Comparison of ENCODE assay signal across 20 cellular contexts in genomic region chr15:55234800-55235104, GRCh38. TPM values are rescaled to one million over a fixed set of nuclear protein-coding genes. Genes with fewer than 3 reads are reported as not detected.
DNase-seq lines count a peak whose midpoint lies in the region; ATAC-seq and TF ChIP-seq lines count a peak whose summit lies in the region.
"Had no signal": no experiment of that assay in that cellular context is flagged by ENCODE, and none has a peak within 500 bp of the region (broad histone marks: within the 10 kb centered on the region; RNA-seq: fewer than 3 reads in every experiment).

No MANE protein-coding gene starts in this region.

- H3K9me3 ChIP-seq in hepatocyte (ENCODE audit: low read depth) (no peaks in the 10 kb centered on the region), lower lobe of right lung (no peaks in the 10 kb centered on the region)
- H3K9me3 ChIP-seq: BE2C had no signal

- H3K27ac Mint-ChIP-seq in activated CD4-positive, alpha-beta memory T cell treated with anti-CD3 and anti-CD28 coated beads for 36 hours: peak overlapping the region; percentile 36
- no peak overlapping the region for H3K27ac Mint-ChIP-seq in activated CD4-positive, alpha-beta memory T cell treated with anti-CD3 and anti-CD28 coated beads, Interleukin-2, amount 10 ng/mL, durations not matched to agents 7 days and 5 days
- no peak overlapping the region for H3K27ac Mint-ChIP-seq in stimulated activated naive CD8-positive, alpha-beta T cell treated with anti-CD3 and anti-CD28 coated beads, Interleukin-15, Interleukin-2, amounts not matched to agents 100 ng/mL and 50 ng/mL, for 24 hours
- H3K27ac Mint-ChIP-seq in stimulated activated naive CD8-positive, alpha-beta T cell treated with anti-CD3 and anti-CD28 coated beads, Interleukin-15, amount 100 ng/mL, for 72 hours: no peak overlapping the region
- H3K27ac Mint-ChIP-seq: CD4-positive, CD25-positive, alpha-beta regulatory T cell; H9; IgD-negative memory B cell had no signal

- peaks cover 5% of the 10 kb centered on the region for H3K79me2 ChIP-seq in hepatocyte

- H3K36me3 ChIP-seq in hepatocyte (replicated peaks; ENCODE audit: insufficient read depth, low read depth): no peaks in the 10 kb centered on the region
- peaks cover 15% of the 10 kb centered on the region for H3K36me3 ChIP-seq in lower lobe of right lung
- H3K36me3 ChIP-seq: BE2C had no signal

- no peak overlapping the region for H3K4me3 Mint-ChIP-seq in activated CD4-positive, alpha-beta memory T cell treated with anti-CD3 and anti-CD28 coated beads for 36 hours
- no peak overlapping the region for H3K4me3 Mint-ChIP-seq in activated CD4-positive, alpha-beta memory T cell treated with anti-CD3 and anti-CD28 coated beads, Interleukin-2, amount 10 ng/mL, durations not matched to agents 7 days and 5 days
- H3K4me3 Mint-ChIP-seq in stimulated activated naive CD8-positive, alpha-beta T cell treated with anti-CD3 and anti-CD28 coated beads, Interleukin-15, Interleukin-2, amounts not matched to agents 100 ng/mL and 50 ng/mL, for 24 hours: peak overlapping the region; percentile 14
- no peak overlapping the region for H3K4me3 Mint-ChIP-seq in stimulated activated naive CD8-positive, alpha-beta T cell treated with anti-CD3 and anti-CD28 coated beads, Interleukin-15, amount 100 ng/mL, for 72 hours
- H3K4me3 Mint-ChIP-seq: CD4-positive, CD25-positive, alpha-beta regulatory T cell; CD8-positive, alpha-beta memory T cell; H9; IgD-negative memory B cell had no signal

- peak overlapping the region; percentile 44 for H3K4me2 ChIP-seq in hepatocyte

- no peaks in the 10 kb centered on the region for H4K20me1 ChIP-seq in hepatocyte (ENCODE audit: insufficient read depth, poor library complexity, severe bottlenecking)

- no peak overlapping the region for H2AFZ ChIP-seq in hepatocyte

- 97% methylated on average over 1 of the region's 1 CpG for WGBS in hepatocyte (ENCODE audit: low lambda C conversion rate, missing lambda C conversion rate)

- no peak for ATAC-seq in stimulated activated naive CD8-positive, alpha-beta T cell treated with anti-CD3 and anti-CD28 coated beads, Interleukin-15, amount 100 ng/mL, for 72 hours
- ATAC-seq in omental fat pad (ENCODE audit: low FRiP score) (no peak), GM21737 (IDR thresholded peaks at IDR 0.05; ENCODE audit: unreplicated experiment) (no peak), lower lobe of right lung (no peak)

- no peaks in the 10 kb centered on the region for H3K9me2 ChIP-seq in hepatocyte (replicated peaks; ENCODE audit: insufficient read depth)

- POLR2A ChIA-PET in activated CD4-positive, alpha-beta memory T cell treated with anti-CD3 and anti-CD28 coated beads for 36 hours (lab: Charles Lee): no interaction called here
- POLR2A ChIA-PET in activated CD4-positive, alpha-beta memory T cell treated with anti-CD3 and anti-CD28 coated beads, Interleukin-2, amount 10 ng/mL, durations not matched to agents 7 days and 5 days (lab: Charles Lee): no interaction called here

- no peak for TF ChIP-seq CTCF in hepatocyte (IDR thresholded peaks at IDR 0.05; ENCODE audit: poor library complexity)
- TF ChIP-seq CTCF in omental fat pad (IDR thresholded peaks at IDR 0.05): no peak
- TF ChIP-seq CTCF in lower lobe of right lung (IDR thresholded peaks at IDR 0.05): no peak

- intact Hi-C loops in activated CD4-positive, alpha-beta memory T cell treated with anti-CD3 and anti-CD28 coated beads for 36 hours (cut with micrococcal nuclease): no loop called here
- intact Hi-C loops in lower lobe of right lung (cut with DNase I): no loop called here

- H3K4me3 ChIP-seq in hepatocyte (no peak overlapping the region), lower lobe of right lung (no peak overlapping the region)

- H3K27me3 Mint-ChIP-seq in activated CD4-positive, alpha-beta memory T cell treated with anti-CD3 and anti-CD28 coated beads for 36 hours: no peaks in the 10 kb centered on the region
- H3K27me3 Mint-ChIP-seq in activated CD4-positive, alpha-beta memory T cell treated with anti-CD3 and anti-CD28 coated beads, Interleukin-2, amount 10 ng/mL, durations not matched to agents 7 days and 5 days: no peaks in the 10 kb centered on the region
- no peaks in the 10 kb centered on the region for H3K27me3 Mint-ChIP-seq in stimulated activated naive CD8-positive, alpha-beta T cell treated with anti-CD3 and anti-CD28 coated beads, Interleukin-15, Interleukin-2, amounts not matched to agents 100 ng/mL and 50 ng/mL, for 24 hours
- no peaks in the 10 kb centered on the region for H3K27me3 Mint-ChIP-seq in stimulated activated naive CD8-positive, alpha-beta T cell treated with anti-CD3 and anti-CD28 coated beads, Interleukin-15, amount 100 ng/mL, for 72 hours
- H3K27me3 Mint-ChIP-seq: CD4-positive, CD25-positive, alpha-beta regulatory T cell; CD8-positive, alpha-beta memory T cell; IgD-negative memory B cell had no signal

- H3K27me3 ChIP-seq in hepatocyte (no peaks in the 10 kb centered on the region), lower lobe of right lung (ENCODE audit: low read depth) (no peaks in the 10 kb centered on the region)
- H3K27me3 ChIP-seq: BE2C had no signal

- H3K9me3 Mint-ChIP-seq in activated CD4-positive, alpha-beta memory T cell treated with anti-CD3 and anti-CD28 coated beads for 36 hours: no peaks in the 10 kb centered on the region
- H3K9me3 Mint-ChIP-seq in activated CD4-positive, alpha-beta memory T cell treated with anti-CD3 and anti-CD28 coated beads, Interleukin-2, amount 10 ng/mL, durations not matched to agents 7 days and 5 days: no peaks in the 10 kb centered on the region
- no peaks in the 10 kb centered on the region for H3K9me3 Mint-ChIP-seq in stimulated activated naive CD8-positive, alpha-beta T cell treated with anti-CD3 and anti-CD28 coated beads, Interleukin-15, Interleukin-2, amounts not matched to agents 100 ng/mL and 50 ng/mL, for 24 hours
- no peaks in the 10 kb centered on the region for H3K9me3 Mint-ChIP-seq in stimulated activated naive CD8-positive, alpha-beta T cell treated with anti-CD3 and anti-CD28 coated beads, Interleukin-15, amount 100 ng/mL, for 72 hours
- H3K9me3 Mint-ChIP-seq: CD4-positive, CD25-positive, alpha-beta regulatory T cell; CD8-positive, alpha-beta memory T cell; H9; IgD-negative memory B cell had no signal

- H3K27ac ChIP-seq in hepatocyte: peak overlapping the region; percentile 33
- no peak overlapping the region for H3K27ac ChIP-seq in lower lobe of right lung

- CTCF ChIA-PET in activated CD4-positive, alpha-beta memory T cell treated with anti-CD3 and anti-CD28 coated beads for 36 hours (lab: Charles Lee): no interaction called here
- CTCF ChIA-PET in activated CD4-positive, alpha-beta memory T cell treated with anti-CD3 and anti-CD28 coated beads, Interleukin-2, amount 10 ng/mL, durations not matched to agents 7 days and 5 days (lab: Charles Lee): no interaction called here

- H3K4me1 Mint-ChIP-seq in activated CD4-positive, alpha-beta memory T cell treated with anti-CD3 and anti-CD28 coated beads for 36 hours (ENCODE audit: low read depth): peaks cover 69% of the 10 kb centered on the region
- H3K4me1 Mint-ChIP-seq in activated CD4-positive, alpha-beta memory T cell treated with anti-CD3 and anti-CD28 coated beads, Interleukin-2, amount 10 ng/mL, durations not matched to agents 7 days and 5 days: peaks cover 68% of the 10 kb centered on the region
- H3K4me1 Mint-ChIP-seq in stimulated activated naive CD8-positive, alpha-beta T cell treated with anti-CD3 and anti-CD28 coated beads, Interleukin-15, Interleukin-2, amounts not matched to agents 100 ng/mL and 50 ng/mL, for 24 hours (ENCODE audit: low read depth): peaks cover 69% of the 10 kb centered on the region
- H3K4me1 Mint-ChIP-seq in stimulated activated naive CD8-positive, alpha-beta T cell treated with anti-CD3 and anti-CD28 coated beads, Interleukin-15, amount 100 ng/mL, for 72 hours: peaks cover 48% of the 10 kb centered on the region

- H3K36me3 Mint-ChIP-seq in activated CD4-positive, alpha-beta memory T cell treated with anti-CD3 and anti-CD28 coated beads for 36 hours: peaks cover 63% of the 10 kb centered on the region
- H3K36me3 Mint-ChIP-seq in activated CD4-positive, alpha-beta memory T cell treated with anti-CD3 and anti-CD28 coated beads, Interleukin-2, amount 10 ng/mL, durations not matched to agents 7 days and 5 days (ENCODE audit: low read depth): peaks cover 66% of the 10 kb centered on the region
- peaks cover 88% of the 10 kb centered on the region for H3K36me3 Mint-ChIP-seq in stimulated activated naive CD8-positive, alpha-beta T cell treated with anti-CD3 and anti-CD28 coated beads, Interleukin-15, Interleukin-2, amounts not matched to agents 100 ng/mL and 50 ng/mL, for 24 hours (ENCODE audit: low read depth)

- DNase-seq in activated CD4-positive, alpha-beta memory T cell treated with anti-CD3 and anti-CD28 coated beads for 36 hours: no peak
- no peak for DNase-seq in activated CD4-positive, alpha-beta memory T cell treated with anti-CD3 and anti-CD28 coated beads, Interleukin-2, amount 10 ng/mL, durations not matched to agents 7 days and 5 days
- no peak for DNase-seq in stimulated activated naive CD8-positive, alpha-beta T cell treated with anti-CD3 and anti-CD28 coated beads, Interleukin-15, amount 100 ng/mL, for 72 hours
- no peak for DNase-seq in hepatocyte (ENCODE audit: low spot score)
- no peak for DNase-seq in omental fat pad (ENCODE audit: low spot score)
- DNase-seq in lower lobe of right lung: no peak
- DNase-seq: 8988T; ACHN; BE2C; C1 segment of cervical spinal cord; CD4-positive, CD25-positive, alpha-beta regulatory T cell; CD8-positive, alpha-beta memory T cell; COR-L47; DMS153; DMS79; GDM1; H9 had no signal

- H3K4me1 ChIP-seq in hepatocyte (ENCODE audit: insufficient read depth) (peaks cover 8% of the 10 kb centered on the region), lower lobe of right lung (peaks cover 5% of the 10 kb centered on the region)
- H3K4me1 ChIP-seq: BE2C had no signal

RNA-seq across cellular contexts. Expression of gene RSL24D1, which starts 38.0 kb away (rescaled TPM):
- 100 to 1,000 TPM; 157 to 163 TPM for total RNA-seq in activated CD4-positive, alpha-beta memory T cell treated with anti-CD3 and anti-CD28 coated beads for 36 hours
- 100 to 1,000 TPM; 107 to 111 TPM for total RNA-seq in activated CD4-positive, alpha-beta memory T cell treated with anti-CD3 and anti-CD28 coated beads, Interleukin-2, amount 10 ng/mL, durations not matched to agents 7 days and 5 days
- total RNA-seq in hepatocyte (88.7 and 96.7 TPM in 2 replicates), omental fat pad (10 to 100 TPM; 49.3 to 67.5 (median 55.0) TPM), lower lobe of right lung (64.6 TPM)
- 39.7 and 43.1 TPM in 2 replicates for polyA plus RNA-seq in hepatocyte

RNA-seq across cellular contexts. Expression of gene RAB27A, which starts 54.9 kb away (rescaled TPM):
- 100 to 1,000 TPM; 216 to 217 TPM for total RNA-seq in activated CD4-positive, alpha-beta memory T cell treated with anti-CD3 and anti-CD28 coated beads for 36 hours
- total RNA-seq in activated CD4-positive, alpha-beta memory T cell treated with anti-CD3 and anti-CD28 coated beads, Interleukin-2, amount 10 ng/mL, durations not matched to agents 7 days and 5 days: 10 to 100 TPM; 99.0 to 99.9 TPM
- 13.1 and 16.6 TPM in 2 replicates for total RNA-seq in hepatocyte
- 10.5 and 15.9 TPM in 2 replicates for polyA plus RNA-seq in hepatocyte
- total RNA-seq in omental fat pad: 10 to 100 TPM; 11.1 to 33.4 (median 19.8) TPM
- 63.4 TPM for total RNA-seq in lower lobe of right lung
